13 cellular contexts compared by ENCODE assay signal in the genomic region with DNA sequence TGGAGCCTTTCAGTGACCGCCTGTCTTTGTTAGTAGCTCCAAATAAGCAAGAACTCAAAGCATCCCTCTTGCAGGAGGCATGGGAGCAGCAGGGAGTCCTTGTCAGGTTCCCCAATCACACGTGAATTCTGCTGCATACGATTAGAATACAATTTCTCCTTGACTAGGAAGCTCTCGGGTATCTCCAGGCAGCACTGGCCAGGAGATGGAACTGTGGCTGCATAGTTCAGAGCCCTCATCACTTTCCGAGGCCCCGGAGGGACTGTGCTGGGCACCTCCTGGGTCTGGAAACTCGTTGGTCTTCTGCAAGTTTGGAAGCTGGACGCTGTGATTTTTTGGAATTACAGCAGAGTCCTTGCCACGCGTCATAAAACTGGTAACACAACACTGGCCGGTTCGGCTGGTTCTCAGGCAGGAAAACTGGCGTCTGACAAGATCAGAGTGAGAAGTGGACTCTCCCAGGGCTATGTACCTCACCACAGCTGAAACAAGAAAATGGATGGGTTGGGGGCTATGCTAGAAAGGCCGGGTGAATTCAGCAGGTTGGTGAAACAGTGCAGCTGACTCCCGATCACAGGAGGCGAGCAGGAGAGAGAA.
"Had no signal": no experiment of that assay in that cellular context is flagged by ENCODE, and none has a peak within 500 bp of the region (broad histone marks: within the 10 kb centered on the region; RNA-seq: fewer than 3 reads in every experiment).

No MANE protein-coding gene starts in this region.

- H3K4me3 ChIP-seq: gastroesophageal sphincter, SK-N-MC had no signal

- ATAC-seq: activated naive CD4-positive, alpha-beta T cell treated with anti-CD3 and anti-CD28 coated beads, Interleukin-2, amount 50 U/mL, for 72 hours; gastroesophageal sphincter; left ventricle myocardium superior had no signal

- H3K27ac Mint-ChIP-seq: activated B cell treated with CpG ODN at 0.5 μM for 24 hours; activated naive CD4-positive, alpha-beta T cell treated with anti-CD3 and anti-CD28 coated beads, Interleukin-2, amount 50 U/mL, for 72 hours had no signal

- H3K27me3 ChIP-seq: gastroesophageal sphincter had no signal

- H3K9me3 Mint-ChIP-seq: activated B cell treated with CpG ODN at 0.5 μM for 24 hours; activated naive CD4-positive, alpha-beta T cell treated with anti-CD3 and anti-CD28 coated beads, Interleukin-2, amount 50 U/mL, for 72 hours had no signal

- H3K36me3 ChIP-seq: gastroesophageal sphincter had no signal

- H3K27ac ChIP-seq: gastroesophageal sphincter, SK-N-MC had no signal

- H3K27me3 Mint-ChIP-seq: activated B cell treated with CpG ODN at 0.5 μM for 24 hours had no signal

- H3K9me3 ChIP-seq: gastroesophageal sphincter had no signal

- DNase-seq: activated B cell treated with CpG ODN at 0.5 μM for 24 hours; activated CD4-positive, alpha-beta T cell treated with anti-CD3 and anti-CD28 coated beads, Interleukin-2, amount 50 U/mL, for 1 hour; amniotic stem cell; effector CD4-positive, alpha-beta T cell; kidney; left ventricle myocardium superior; stimulated activated CD4-positive, alpha-beta T cell treated with anti-CD3 and anti-CD28 coated beads, Interleukin-12 subunit alpha, Interleukin-12 subunit beta, amount 100 ng/mL, for 4 hours; stimulated activated naive CD4-positive, alpha-beta T cell; substantia nigra; T-helper 1 cell had no signal

- H3K4me3 Mint-ChIP-seq: activated B cell treated with CpG ODN at 0.5 μM for 24 hours had no signal
